ENCODE assay signal across 8 cellular contexts in the genomic region with DNA sequence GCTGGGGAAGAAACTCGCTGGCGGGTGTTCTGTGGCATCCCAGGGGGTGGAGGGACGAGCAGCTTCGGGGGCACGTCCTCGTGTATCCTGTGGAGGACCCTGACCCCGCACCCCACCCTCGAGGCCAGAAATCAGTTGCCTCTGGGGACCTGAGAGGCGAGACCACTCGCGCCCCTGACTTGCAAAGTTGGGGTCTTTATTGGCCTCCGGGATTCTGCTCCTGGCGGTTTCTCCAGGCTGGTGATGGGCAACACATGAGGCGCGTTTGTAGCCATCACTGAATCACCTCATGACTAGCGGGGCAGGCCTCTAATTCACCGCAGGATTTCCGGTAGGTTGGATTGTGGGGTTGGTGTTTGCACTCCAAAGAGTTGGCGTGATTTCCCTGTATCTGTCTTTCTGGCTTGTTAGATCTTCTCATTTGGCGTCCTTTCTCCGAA. TPM values are rescaled to one million over a fixed set of nuclear protein-coding genes. Genes with fewer than 3 reads are reported as not detected.
DNase-seq lines count a peak whose midpoint lies in the region; ATAC-seq, FAIRE-seq and TF ChIP-seq lines count a peak whose summit lies in the region.
"Not testable (repeated sequence)": the region's sequence is repeated elsewhere in the genome, so short reads cannot be mapped to it uniquely, and the experiment has no call there.

No MANE protein-coding gene starts in this region.

- TF ChIP-seq RAD21 in GM12878 (IDR thresholded peaks at IDR 0.05; ENCODE audit: insufficient read depth, low read depth, low read length), result not testable (repeated sequence)

- not testable (repeated sequence) for H3K4me1 Mint-ChIP-seq in neural crest cell

- peak; percentile 35 for ATAC-seq in HG02642 (IDR thresholded peaks at IDR 0.05; ENCODE audit: poor library complexity, unreplicated experiment)
- peak; percentile 87 for ATAC-seq in GM12878

- H4K20me1 ChIP-seq in GM12878 (ENCODE audit: control insufficient read depth, insufficient read depth), result not testable (repeated sequence)

- TF ChIP-seq POLR2A in GM12878 (IDR thresholded peaks at IDR 0.05; ENCODE audit: low read depth, low read length), result not testable (repeated sequence)

- SMC1A ChIA-PET in GM12878 (lab: Charles Lee; ENCODE audit: uncharacterized antibody, unreplicated experiment), result not testable (repeated sequence)

- TF ChIP-seq EP300 in GM12878 (IDR thresholded peaks at IDR 0.05; ENCODE audit: borderline replicate concordance in 1 of 2, control insufficient read depth in 1 of 2, low read depth in 2 of 2, low read length in 2 of 2), result not testable (repeated sequence)

- not testable (repeated sequence) for H3K27me3 ChIP-seq in GM12878 (replicated peaks in 1 of 2; ENCODE audit: control insufficient read depth in 2 of 2, insufficient read depth in 2 of 2, low read length in 1 of 2); cardiac muscle cell; stomach smooth muscle (ENCODE audit: control insufficient read depth in 1 of 2, insufficient read depth in 2 of 2, low read length in 2 of 2)

- H2AFZ ChIP-seq in GM12878 (ENCODE audit: control insufficient read depth, low read depth, low read length), result peak overlapping the region; percentile 51

- not testable (repeated sequence) for H3K36me3 ChIP-seq in GM12878 (ENCODE audit: control insufficient read depth in 2 of 2, insufficient read depth in 2 of 2, low read length in 1 of 2); cardiac muscle cell; stomach smooth muscle (ENCODE audit: control insufficient read depth in 2 of 2, insufficient read depth in 2 of 2, low read length in 2 of 2)

- H3K4me2 ChIP-seq in GM12878 (ENCODE audit: control insufficient read depth, insufficient read depth), result peak overlapping the region; percentile 48; the same call in 1 of the 2 replicates

- H3K9me3 Mint-ChIP-seq in neural crest cell, result not testable (repeated sequence)

- WGBS in GM12878 (ENCODE audit: insufficient coverage, insufficient replicate concordance, low lambda C conversion rate, missing lambda C conversion rate), result under 1% methylated on average over 13 of the region's 21 CpGs

- CTCF ChIA-PET in GM12878 (lab: Yijun Ruan, JAX), result not testable (repeated sequence)

- POLR2A ChIA-PET in GM12878 (lab: Charles Lee), result not testable (repeated sequence)

- RAD21 ChIA-PET in GM12878 (lab: Charles Lee; ENCODE audit: unreplicated experiment), result not testable (repeated sequence)

- not testable (repeated sequence) for H3K79me2 ChIP-seq in GM12878 (ENCODE audit: control insufficient read depth, insufficient read depth, low read length)

- not testable (repeated sequence) for H3K9me3 ChIP-seq in GM12878 (replicated peaks; ENCODE audit: control insufficient read depth, insufficient read depth, low read length); cardiac muscle cell (ENCODE audit: low read depth); stomach smooth muscle (ENCODE audit: control insufficient read depth in 2 of 2, low read length in 2 of 2)

- H3K9ac ChIP-seq in GM12878 (ENCODE audit: control insufficient read depth, insufficient read depth, low read length) (peak overlapping the region; percentile 62), stomach smooth muscle (ENCODE audit: low read length in 2 of 2) (peak overlapping the region in 1 of 2 donors; percentile 51)

- H3K4me3 ChIP-seq in GM12878, result peak overlapping the region; percentile 83
- H3K4me3 ChIP-seq in cardiac muscle cell, result peak overlapping the region; percentile 62
- H3K4me3 ChIP-seq in stomach smooth muscle (ENCODE audit: low read length in 2 of 2), result peak overlapping the region; percentile 60 to 70

- H3K27ac ChIP-seq in GM12878 (ENCODE audit: control insufficient read depth, insufficient read depth), result peak overlapping the region; percentile 48
- H3K27ac ChIP-seq in cardiac muscle cell; stomach smooth muscle (ENCODE audit: low read length): not testable (repeated sequence)

- H3K4me3 Mint-ChIP-seq in neural crest cell, result peak overlapping the region; percentile 91

- in situ Hi-C loops in GM12878 (cut with MboI), result not testable (repeated sequence)

- not testable (repeated sequence) for H3K4me1 ChIP-seq in GM12878 (ENCODE audit: control insufficient read depth, insufficient read depth, low read length); cardiac muscle cell (ENCODE audit: low read depth); stomach smooth muscle (ENCODE audit: control insufficient read depth, insufficient read depth, low read length)

- H3K27me3 Mint-ChIP-seq in neural crest cell (ENCODE audit: low read depth), result not testable (repeated sequence)

- peak overlapping the region; percentile 39 for H3K27ac Mint-ChIP-seq in neural crest cell (ENCODE audit: unreplicated experiment)

- H3K36me3 Mint-ChIP-seq in neural crest cell (ENCODE audit: low read depth), result not testable (repeated sequence)

- not testable (repeated sequence) for TF ChIP-seq CTCF in GM12878 (IDR thresholded peaks at IDR 0.05 in 2 of 3, conservative IDR thresholded peaks at IDR 0.05 in 1 of 3; ENCODE audit: control insufficient read depth in 2 of 3, extremely low read depth in 1 of 3, insufficient read depth in 1 of 3, low read depth in 3 of 3, low read length in 3 of 3); cardiac muscle cell (IDR thresholded peaks at IDR 0.05; ENCODE audit: low read depth, low read length); neural crest cell (conservative IDR thresholded peaks at IDR 0.05)

- BruUV-seq in GM12878 (replicated peaks; lab: Mats Ljungman, UMichigan), result TSS peak; percentile 64

- intact Hi-C loops in GM12878 (cut with micrococcal nuclease; ENCODE audit: unreplicated experiment), result not testable (repeated sequence)

- peak; percentile 63 for DNase-seq in EL
- DNase-seq in NCI-H1417 (lab: John Stamatoyannopoulos, UW), result peak in 2 of 3 experiments; percentile 23 to 51
- DNase-seq in UCSD-AML1 (lab: John Stamatoyannopoulos, UW; ENCODE audit: unreplicated experiment), result peak; percentile 8
- not testable (repeated sequence) for DNase-seq in GM12878 (ENCODE audit: low read depth, low spot score)
- DNase-seq in cardiac muscle cell (ENCODE audit: low read depth in 1 of 2, low spot score in 1 of 2), result peak; percentile 0 to 66
- peak; percentile 6 for DNase-seq in neural crest cell (ENCODE audit: low read depth, low spot score)

- not testable (repeated sequence) for FAIRE-seq in GM12878 (lab: Jason Lieb, UNC)

TF ChIP-seq in GM12878, 131 proteins besides CTCF, POLR2A, EP300 and RAD21:
- TF ChIP-seq YY1 (IDR thresholded peaks at IDR 0.05; ENCODE audit: low read depth, low read length) (0 out of 2 replicates have a peak, but pooled peaks have one; percentile 29), TAF1 (IDR thresholded peaks at IDR 0.05; ENCODE audit: borderline replicate concordance, low read depth, low read length) (0 out of 2 replicates have a peak, but pooled peaks have one; percentile 25), ATF7 (IDR thresholded peaks at IDR 0.05; ENCODE audit: low read depth) (peak; percentile 14; the same call in 1 of the 2 replicates), IKZF1 (conservative IDR thresholded peaks at IDR 0.05) (0 out of 2 replicates have a peak, but pooled peaks have one; percentile 29), RUNX3 (IDR thresholded peaks at IDR 0.05; ENCODE audit: low read length) (peak; percentile 63)

RNA-seq across cellular contexts. Expression of gene NBPF8, which starts 0.7 kb away (rescaled TPM):
- 30.3 and 32.9 TPM in 2 replicates for total RNA-seq in GM12878 (2013; cell fraction: nucleolus; rRNA removed)
- total RNA-seq in GM12878 (2014; rRNA removed) (5.7 and 5.8 TPM in 2 replicates), GM12878 (2014; rRNA removed; fragmentation: Illumina TruSeq; extraction: Trizol) (6.4 and 6.6 TPM in 2 replicates), GM12878 (2021) (5.0 and 5.5 TPM in 2 replicates), cardiac muscle cell (5.1 and 9.8 TPM in 2 replicates), neural crest cell (22.8 and 23.8 TPM in 2 replicates)
- 6.9 TPM for polyA plus RNA-seq in GM12878 (2011; ENCODE audit: low read depth)
- polyA plus RNA-seq in GM12878 (2011; rRNA removed) (16.4 and 17.7 TPM in 2 replicates), GM12878 (2014; fragmentation: Illumina TruSeq; extraction: Trizol) (9.2 and 12.8 TPM in 2 replicates), GM12878 (2014; fragmentation: Nextera tagmentation; extraction: Ambion mirVana) (1 to 10 TPM; 1.9 to 2.8 TPM), GM12878 (2014; rRNA removed) (7.4 and 9.8 TPM in 2 replicates), GM12878 (2016; fragmentation: Nextera tagmentation; extraction: Ambion mirVana) (1 to 10 TPM; 1.7 to 1.8 TPM), cardiac muscle cell (3.4 and 4.2 TPM in 2 replicates)
- 7.3 and 7.8 TPM in 2 replicates for polyA plus RNA-seq in GM12878 (2011; cell fraction: cytosol; rRNA removed)
- polyA plus RNA-seq in GM12878 (2011; cell fraction: nucleus; rRNA removed), result 44.9 and 54.4 TPM in 2 replicates
- polyA plus RNA-seq in GM12878 (2012), result 6.3 and 8.6 TPM in 2 replicates
- polyA minus RNA-seq in GM12878 (2011; rRNA and poly(A)+ RNA removed), result 7.4 and 8.3 TPM in 2 replicates
- polyA minus RNA-seq in GM12878 (2011; cell fraction: cytosol; rRNA and poly(A)+ RNA removed), result 2.3 and 2.7 TPM in 2 replicates
- 7.7 and 8.0 TPM in 2 replicates for polyA minus RNA-seq in GM12878 (2011; cell fraction: nucleus; rRNA and poly(A)+ RNA removed)
